Comparison of ENCODE assay signal across 14 cellular contexts in genomic region chr15:89042387-89042786, GRCh38. TPM values are rescaled to one million over a fixed set of nuclear protein-coding genes. Genes with fewer than 3 reads are reported as not detected.
A peak's percentile ranks its signal among the peaks of the same experiment; 100 is the strongest.
DNase-seq lines count a peak whose midpoint lies in the region; ATAC-seq and TF ChIP-seq lines count a peak whose summit lies in the region.
"Had no signal": no experiment of that assay in that cellular context is flagged by ENCODE, and none has a peak within 500 bp of the region (broad histone marks: within the 10 kb centered on the region; RNA-seq: fewer than 3 reads in every experiment).

No MANE protein-coding gene starts in this region.

- no peak overlapping the region for H3K27ac ChIP-seq in KMS-11
- H3K27ac ChIP-seq in ascending aorta = peak overlapping the region; percentile 59 to 82
- peak overlapping the region; percentile 93 for H3K27ac ChIP-seq in osteoblast (ENCODE audit: low read depth, low read length)
- no peak overlapping the region for H3K27ac ChIP-seq in prostate gland
- H3K27ac ChIP-seq: C4-2B, GM23248 had no signal

- no peak overlapping the region for H3K27ac Mint-ChIP-seq in activated CD4-positive, alpha-beta T cell treated with anti-CD3 and anti-CD28 coated beads, Interleukin-2, amount 10 ng/mL, durations not matched to agents 7 days and 5 days

- H3K36me3 Mint-ChIP-seq in activated CD4-positive, alpha-beta T cell treated with anti-CD3 and anti-CD28 coated beads, Interleukin-2, amount 10 ng/mL, durations not matched to agents 7 days and 5 days (ENCODE audit: low read depth) = no peaks in the 10 kb centered on the region
- H3K36me3 Mint-ChIP-seq: CD4-positive, alpha-beta memory T cell had no signal

- H3K79me2 ChIP-seq in KMS-11 (ENCODE audit: insufficient read depth, low read depth) (no peaks in the 10 kb centered on the region; the same call in 1 of the 2 replicates), osteoblast (ENCODE audit: insufficient read depth, low read length) (no peaks in the 10 kb centered on the region)

- CTCF ChIA-PET in activated CD4-positive, alpha-beta T cell treated with anti-CD3 and anti-CD28 coated beads, Interleukin-2, amount 10 ng/mL, durations not matched to agents 7 days and 5 days (lab: Charles Lee) = interaction anchor here (0.9 kb wide), 1 partner anchor 147 kb away, joined by 4 read pairs; the partner anchor contains the start of gene HAPLN3

- DNase-seq in ascending aorta (ENCODE audit: low spot score in 2 of 2) = no peak
- no peak for DNase-seq in osteoblast (ENCODE audit: insufficient read length, low spot score, missing footprints)
- no peak for DNase-seq in activated CD4-positive, alpha-beta T cell treated with anti-CD3 and anti-CD28 coated beads, Interleukin-2, amount 10 ng/mL, durations not matched to agents 7 days and 5 days
- DNase-seq in prostate gland (ENCODE audit: low spot score) = no peak
- DNase-seq in iPS-NIHi7 (ENCODE audit: extremely low spot score) = no peak
- DNase-seq: BE2C; CD4-positive, alpha-beta memory T cell; DMS79; GM23248 had no signal

- peak overlapping the region; percentile 77; the same call in 1 of the 2 replicates for H3K4me2 ChIP-seq in KMS-11
- no peak overlapping the region for H3K4me2 ChIP-seq in osteoblast (ENCODE audit: insufficient read depth, low read length)

- H3K27me3 Mint-ChIP-seq in activated CD4-positive, alpha-beta T cell treated with anti-CD3 and anti-CD28 coated beads, Interleukin-2, amount 10 ng/mL, durations not matched to agents 7 days and 5 days = peaks cover 15% of the 10 kb centered on the region

- H3K9ac ChIP-seq in KMS-11 = peak overlapping the region; percentile 41; the same call in 1 of the 2 replicates
- H3K9ac ChIP-seq: GM23248 had no signal

- ATAC-seq in HG03135 (IDR thresholded peaks at IDR 0.05; ENCODE audit: unreplicated experiment) = no peak
- ATAC-seq: GM12878, HCT116 had no signal

- no peaks in the 10 kb centered on the region for H3K9me3 Mint-ChIP-seq in activated CD4-positive, alpha-beta T cell treated with anti-CD3 and anti-CD28 coated beads, Interleukin-2, amount 10 ng/mL, durations not matched to agents 7 days and 5 days

- H3K4me3 ChIP-seq in KMS-11 (IDR thresholded peaks at IDR 0.05; ENCODE audit: insufficient read depth, low read depth, low read length) (no peak overlapping the region), ascending aorta (peak overlapping the region; percentile 6 to 20), osteoblast (ENCODE audit: insufficient read depth, low read length) (no peak overlapping the region), prostate gland (no peak overlapping the region)
- H3K4me3 ChIP-seq: GM12878, GM23248 had no signal

- H3K4me3 Mint-ChIP-seq in activated CD4-positive, alpha-beta T cell treated with anti-CD3 and anti-CD28 coated beads, Interleukin-2, amount 10 ng/mL, durations not matched to agents 7 days and 5 days = no peak overlapping the region
- H3K4me3 Mint-ChIP-seq: CD4-positive, alpha-beta memory T cell had no signal

- POLR2A ChIA-PET in activated CD4-positive, alpha-beta T cell treated with anti-CD3 and anti-CD28 coated beads, Interleukin-2, amount 10 ng/mL, durations not matched to agents 7 days and 5 days (lab: Charles Lee) = interaction anchor here (0.6 kb wide), 3 partner anchors 12 to 89 kb away, joined by 3 to 4 read pairs (median 3); no protein-coding TSS in a partner anchor

- H3K27me3 ChIP-seq in KMS-11 (ENCODE audit: insufficient read depth, low read depth) (no peaks in the 10 kb centered on the region), ascending aorta (no peaks in the 10 kb centered on the region), osteoblast (ENCODE audit: insufficient read depth, low read length) (no peaks in the 10 kb centered on the region), prostate gland (replicated peaks; ENCODE audit: insufficient read depth) (no peaks in the 10 kb centered on the region)

- intact Hi-C loops in ascending aorta (cut with DNase I) (no loop called here), prostate gland (cut with DNase I) (no loop called here)

- H3K4me1 ChIP-seq in KMS-11 (ENCODE audit: low read depth, poor library complexity, severe bottlenecking) = peaks cover 7% of the 10 kb centered on the region
- H3K4me1 ChIP-seq in ascending aorta = peaks cover 2 to 20% of the 10 kb centered on the region in 2 donors
- peaks cover 20% of the 10 kb centered on the region for H3K4me1 ChIP-seq in osteoblast (ENCODE audit: insufficient read depth, low read length)
- H3K4me1 ChIP-seq in prostate gland (replicated peaks) = no peaks in the 10 kb centered on the region
- H3K4me1 ChIP-seq: BE2C had no signal

- 91% methylated on average over 5 of the region's 5 CpGs for WGBS in prostate gland

- TF ChIP-seq CTCF in KMS-11 (conservative IDR thresholded peaks at IDR 0.05; ENCODE audit: low read depth, low read length) = no peak
- TF ChIP-seq CTCF in ascending aorta (IDR thresholded peaks at IDR 0.05) = no peak
- TF ChIP-seq CTCF in osteoblast (IDR thresholded peaks at IDR 0.05; ENCODE audit: extremely low read depth, low read depth, low read length) = no peak
- no peak for TF ChIP-seq CTCF in prostate gland (IDR thresholded peaks at IDR 0.05)

- H3K36me3 ChIP-seq in KMS-11 (ENCODE audit: insufficient read depth) = no peaks in the 10 kb centered on the region
- no peaks in the 10 kb centered on the region for H3K36me3 ChIP-seq in ascending aorta
- no peaks in the 10 kb centered on the region for H3K36me3 ChIP-seq in osteoblast (ENCODE audit: insufficient read depth, low read length)
- no peaks in the 10 kb centered on the region for H3K36me3 ChIP-seq in prostate gland
- H3K36me3 ChIP-seq: BE2C had no signal

- H4K20me1 ChIP-seq in KMS-11 (ENCODE audit: insufficient read depth) = no peaks in the 10 kb centered on the region
- H4K20me1 ChIP-seq in osteoblast (ENCODE audit: insufficient read depth, low read length) = no peaks in the 10 kb centered on the region

- TF ChIP-seq POLR2A in prostate gland (IDR thresholded peaks at IDR 0.05) = no peak

- H2AFZ ChIP-seq in KMS-11 (ENCODE audit: low read depth) (no peak overlapping the region), osteoblast (ENCODE audit: low read length) (no peak overlapping the region)
- H2AFZ ChIP-seq: GM23248 had no signal

- no peaks in the 10 kb centered on the region for H3K9me3 ChIP-seq in ascending aorta
- H3K9me3 ChIP-seq in osteoblast (ENCODE audit: low read depth, low read length) = no peaks in the 10 kb centered on the region
- H3K9me3 ChIP-seq in prostate gland = no peaks in the 10 kb centered on the region
- H3K9me3 ChIP-seq: BE2C had no signal

- H3K4me1 Mint-ChIP-seq in activated CD4-positive, alpha-beta T cell treated with anti-CD3 and anti-CD28 coated beads, Interleukin-2, amount 10 ng/mL, durations not matched to agents 7 days and 5 days = no peaks in the 10 kb centered on the region
- H3K4me1 Mint-ChIP-seq: CD4-positive, alpha-beta memory T cell had no signal

RNA-seq across cellular contexts. Expression of gene ABHD2, which starts 45.9 kb away (rescaled TPM):
- total RNA-seq in ascending aorta = 228 TPM
- total RNA-seq in osteoblast = 115 and 151 TPM in 2 replicates
- 10 to 100 TPM; 79.7 to 89.0 TPM for total RNA-seq in activated CD4-positive, alpha-beta T cell treated with anti-CD3 and anti-CD28 coated beads, Interleukin-2, amount 10 ng/mL, durations not matched to agents 7 days and 5 days
- total RNA-seq in prostate gland = 100 to 1,000 TPM; 111 to 253 TPM

Comparison
In these comparisons a context has a peak if more than half of its experiments do, and no peak if none do; other contexts are left out.
1. H3K27ac ChIP-seq: peak in ascending aorta (2 of 2) and osteoblast (single experiment); none in KMS-11 (single experiment) and prostate gland (0 of 2).
2. H3K4me3 ChIP-seq: peak in ascending aorta (2 of 2); none in KMS-11 (single experiment), osteoblast (single experiment) and prostate gland (0 of 2).